In the genomic region with DNA sequence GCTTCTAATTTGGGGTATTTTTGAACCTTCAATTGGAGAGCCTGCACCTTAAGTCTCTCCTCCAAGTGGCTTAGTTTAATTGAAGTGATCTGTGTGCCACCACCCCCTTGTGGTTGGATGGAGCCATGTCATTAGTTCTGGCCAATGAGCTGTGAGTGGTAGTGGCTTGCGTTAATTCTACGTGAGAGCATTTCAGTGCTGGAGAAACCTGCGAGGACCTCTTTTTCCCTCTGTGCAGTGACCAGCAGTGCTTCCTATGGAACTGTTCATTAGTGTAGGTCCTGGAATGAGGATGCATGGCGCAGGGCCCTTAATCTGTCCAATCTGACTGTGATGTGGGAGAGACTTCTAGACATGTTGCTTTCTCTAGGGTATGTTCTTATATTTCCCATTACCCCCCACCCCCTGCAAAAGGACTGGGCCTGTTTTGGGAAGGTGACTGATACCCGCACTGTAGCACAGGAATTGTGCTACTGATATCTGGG, we compare ENCODE assay signal across 1 cellular context.
TF ChIP-seq lines count a peak whose summit lies in the region.

No MANE protein-coding gene starts in this region.

TF ChIP-seq in K562, 482 proteins besides CTCF, POLR2A, EP300 and RAD21 (continued from another document):
- TF ChIP-seq JUND (IDR thresholded peaks at IDR 0.05; ENCODE audit: borderline replicate concordance, low read depth, low read length): 0 out of 2 replicates have a peak, but pooled peaks have one; percentile 35
- TF ChIP-seq JUND (tag; IDR thresholded peaks at IDR 0.05; ENCODE audit: borderline replicate concordance, low read depth, low read length): no peak; the same call in 2 of the 3 replicates
- TF ChIP-seq DNMT1 (IDR thresholded peaks at IDR 0.05): no peak
- no peak for TF ChIP-seq TCF7L2 (IDR thresholded peaks at IDR 0.05; ENCODE audit: low read depth, low read length)
- 0 out of 2 replicates have a peak, but pooled peaks have one; percentile 22 for TF ChIP-seq GATAD2B (IDR thresholded peaks at IDR 0.05; ENCODE audit: borderline replicate concordance)
- TF ChIP-seq RBM34 (IDR thresholded peaks at IDR 0.05; ENCODE audit: borderline replicate concordance, insufficient read depth, low read length): no peak
- TF ChIP-seq MBD2 (IDR thresholded peaks at IDR 0.05; ENCODE audit: borderline replicate concordance, low read depth): no peak
- TF ChIP-seq CBX8 (IDR thresholded peaks at IDR 0.05; ENCODE audit: borderline replicate concordance, extremely low read depth, low read depth, low read length, poor library complexity, severe bottlenecking): no peak
- TF ChIP-seq NFYB (IDR thresholded peaks at IDR 0.05; ENCODE audit: extremely low read depth, insufficient read length): peak; percentile 91
- no peak for TF ChIP-seq STAT5A (IDR thresholded peaks at IDR 0.05; ENCODE audit: borderline replicate concordance, low read length)
- no peak for TF ChIP-seq CBX5 (IDR thresholded peaks at IDR 0.05; ENCODE audit: borderline replicate concordance, low read depth)
- no peak for TF ChIP-seq PCBP1 (IDR thresholded peaks at IDR 0.05; ENCODE audit: low read depth, low read length, poor library complexity, severe bottlenecking)
- peak; percentile 12 for TF ChIP-seq TBP (optimal IDR thresholded peaks at IDR 0.05; ENCODE audit: low read depth, low read length)
- peak; percentile 94 for TF ChIP-seq ZNF740 (CRISPR knock-in tag; IDR thresholded peaks at IDR 0.05)
- TF ChIP-seq ZNF740 (tag; IDR thresholded peaks at IDR 0.05): peak in 1 of 2 experiments; percentile 74; a peak in 2 of 4 replicates
- 0 out of 4 replicates have a peak, but pooled peaks have one; percentile 24 to 27 for TF ChIP-seq UBTF (IDR thresholded peaks at IDR 0.05; ENCODE audit: borderline replicate concordance in 1 of 2, low read depth in 2 of 2, low read length in 2 of 2)
- TF ChIP-seq ZNF140 (CRISPR knock-in tag; IDR thresholded peaks at IDR 0.05): no peak
- TF ChIP-seq NFIX (CRISPR knock-in tag; IDR thresholded peaks at IDR 0.05; ENCODE audit: low read depth): no peak
- TF ChIP-seq EGR1 (conservative IDR thresholded peaks at IDR 0.05): no peak
- peak; percentile 34; the same call in 1 of the 2 replicates for TF ChIP-seq CREM (IDR thresholded peaks at IDR 0.05; ENCODE audit: low read depth)
- peak in 1 of 2 experiments; percentile 53; a peak in 1 of 3 replicates for TF ChIP-seq CBX3 (IDR thresholded peaks at IDR 0.05; ENCODE audit: borderline replicate concordance in 1 of 2, low read length in 2 of 2)
- no peak for TF ChIP-seq NCOA2 (IDR thresholded peaks at IDR 0.05; ENCODE audit: partially characterized antibody in 2 of 2)
- TF ChIP-seq HIVEP1 (CRISPR knock-in tag; IDR thresholded peaks at IDR 0.05): no peak
- TF ChIP-seq ZNF184 (CRISPR knock-in tag; IDR thresholded peaks at IDR 0.05): no peak
- TF ChIP-seq ZNF644 (tag; IDR thresholded peaks at IDR 0.05; ENCODE audit: low read depth): no peak
- no peak for TF ChIP-seq HNRNPUL1 (IDR thresholded peaks at IDR 0.05; ENCODE audit: low read length)
